In the genomic region with DNA sequence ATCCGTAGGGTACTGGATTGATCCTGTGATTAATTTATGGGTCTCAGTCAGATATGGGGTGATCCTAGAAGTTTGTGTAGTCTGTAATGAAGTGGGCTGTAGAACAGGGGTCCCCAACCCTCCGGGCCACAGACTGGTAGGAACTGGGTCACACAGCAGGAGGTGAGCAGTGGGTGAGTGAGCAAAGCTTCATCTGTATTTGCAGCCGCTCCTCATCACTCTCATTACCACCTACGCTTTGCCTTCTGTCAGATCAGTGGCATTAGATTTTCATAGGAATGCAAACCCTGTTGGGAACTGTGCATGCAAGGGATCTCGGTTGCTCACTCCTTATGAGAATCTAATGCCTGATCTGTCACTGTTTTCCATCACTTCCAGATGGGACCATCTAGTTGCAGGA, we compare ENCODE assay signal across 19 cellular contexts. TPM values are rescaled to one million over a fixed set of nuclear protein-coding genes. Genes with fewer than 3 reads are reported as not detected.
DNase-seq lines count a peak whose midpoint lies in the region; ATAC-seq, FAIRE-seq and TF ChIP-seq lines count a peak whose summit lies in the region.
"Had no signal": no experiment of that assay in that cellular context is flagged by ENCODE, and none has a peak within 500 bp of the region (broad histone marks: within the 10 kb centered on the region; RNA-seq: fewer than 3 reads in every experiment).

No MANE protein-coding gene starts in this region.

- no peak for TF ChIP-seq CTCF in nephron (IDR thresholded peaks at IDR 0.05; ENCODE audit: unreplicated experiment in 3 of 3)
- no peak for TF ChIP-seq CTCF in pancreas (IDR thresholded peaks at IDR 0.05)
- TF ChIP-seq CTCF in body of pancreas (IDR thresholded peaks at IDR 0.05) = no peak

- 75 to 89% methylated on average over 5 of the region's 5 CpGs for WGBS in pancreas, 2 donors
- WGBS in body of pancreas, 2 donors = 74 to 92% methylated on average over 5 of the region's 5 CpGs

- H3K27me3 ChIP-seq in CD4-positive, CD25-positive, alpha-beta regulatory T cell (ENCODE audit: control insufficient read depth, insufficient read depth, low read length) = no peaks in the 10 kb centered on the region
- H3K27me3 ChIP-seq in pancreas (no peaks in the 10 kb centered on the region), body of pancreas (no peaks in the 10 kb centered on the region)
- H3K27me3 ChIP-seq: Peyer's patch had no signal

- H3K4me1 ChIP-seq in CD4-positive, CD25-positive, alpha-beta regulatory T cell (ENCODE audit: control insufficient read depth, insufficient read depth, low read length, poor library complexity, severe bottlenecking) = peaks cover 57% of the 10 kb centered on the region
- H3K4me1 ChIP-seq in pancreas (peaks cover 8 to 43% (median 15%) of the 10 kb centered on the region in 3 donors), body of pancreas (peaks cover 53% of the 10 kb centered on the region)

- no peak overlapping the region for H3K4me3 Mint-ChIP-seq in activated CD4-positive, alpha-beta T cell treated with anti-CD3 and anti-CD28 coated beads for 36 hours
- H3K4me3 Mint-ChIP-seq in CD4-positive, CD25-positive, alpha-beta regulatory T cell = peak overlapping the region in 3 of 4 donors; percentile 14 to 43 (median 26)
- H3K4me3 Mint-ChIP-seq in T-cell (no peak overlapping the region), nephron (no peak overlapping the region)
- H3K4me3 Mint-ChIP-seq: HFFc6 had no signal

- peak overlapping the region; percentile 35 for H3K27ac Mint-ChIP-seq in activated CD4-positive, alpha-beta T cell treated with anti-CD3 and anti-CD28 coated beads for 36 hours
- peak overlapping the region in 1 of 3 donors; percentile 18 for H3K27ac Mint-ChIP-seq in CD4-positive, CD25-positive, alpha-beta regulatory T cell
- H3K27ac Mint-ChIP-seq in T-cell (peak overlapping the region; percentile 75 to 79), nephron (peak overlapping the region in 2 of 3 experiments; percentile 21 to 22)
- H3K27ac Mint-ChIP-seq: HFFc6 had no signal

- intact Hi-C loops in activated CD4-positive, alpha-beta T cell treated with anti-CD3 and anti-CD28 coated beads for 36 hours (cut with DNase I, micrococcal nuclease) = no loop called here
- intact Hi-C loops in pancreas (cut with DNase I) = no loop called here
- intact Hi-C loops in body of pancreas (cut with DNase I) = no loop called here

- H3K27me3 Mint-ChIP-seq in activated CD4-positive, alpha-beta T cell treated with anti-CD3 and anti-CD28 coated beads for 36 hours = no peaks in the 10 kb centered on the region
- H3K27me3 Mint-ChIP-seq in CD4-positive, CD25-positive, alpha-beta regulatory T cell = no peaks in the 10 kb centered on the region
- H3K27me3 Mint-ChIP-seq in T-cell = no peaks in the 10 kb centered on the region
- no peaks in the 10 kb centered on the region for H3K27me3 Mint-ChIP-seq in nephron (ENCODE audit: low read depth)

- peaks cover 12% of the 10 kb centered on the region for H3K36me3 ChIP-seq in CD4-positive, CD25-positive, alpha-beta regulatory T cell (ENCODE audit: control insufficient read depth, insufficient read depth, low read length)
- H3K36me3 ChIP-seq in pancreas (no peaks in the 10 kb centered on the region), body of pancreas (replicated peaks in 1 of 2; ENCODE audit: insufficient read depth in 1 of 2, low read depth in 2 of 2) (no peaks in the 10 kb centered on the region)
- H3K36me3 ChIP-seq: Peyer's patch had no signal

- no peak for DNase-seq in activated CD4-positive, alpha-beta T cell treated with anti-CD3 and anti-CD28 coated beads for 36 hours
- no peak for DNase-seq in activated CD4-positive, alpha-beta T cell treated with anti-CD3 and anti-CD28 coated beads for 1 hour
- DNase-seq in CD4-positive, CD25-positive, alpha-beta regulatory T cell = no peak
- DNase-seq in T-cell (no peak), pancreas (no peak), body of pancreas (no peak), HCEC 1CT (no peak)
- DNase-seq: GF-D8, GOT3, HFFc6, NCI-H1048, NCI-H146, NCI-H2081, Peyer's patch, Right ventricle myocardium superior had no signal

- POLR2A ChIA-PET in activated CD4-positive, alpha-beta T cell treated with anti-CD3 and anti-CD28 coated beads for 36 hours (lab: Charles Lee) = no interaction called here
- POLR2A ChIA-PET in T-cell (lab: Charles Lee) = no interaction called here

- H3K4me1 Mint-ChIP-seq in activated CD4-positive, alpha-beta T cell treated with anti-CD3 and anti-CD28 coated beads for 36 hours = peaks cover 72% of the 10 kb centered on the region
- H3K4me1 Mint-ChIP-seq in CD4-positive, CD25-positive, alpha-beta regulatory T cell = peaks cover 23 to 94% (median 68%) of the 10 kb centered on the region in 4 donors
- H3K4me1 Mint-ChIP-seq in T-cell = peaks cover 76 to 86% (median 83%) of the 10 kb centered on the region in 3 donors
- peaks cover 39% of the 10 kb centered on the region for H3K4me1 Mint-ChIP-seq in nephron

- H3K4me3 ChIP-seq in CD4-positive, CD25-positive, alpha-beta regulatory T cell (ENCODE audit: low read depth, low read length) = no peak overlapping the region
- H3K4me3 ChIP-seq in pancreas (no peak overlapping the region), body of pancreas (no peak overlapping the region)
- H3K4me3 ChIP-seq: Peyer's patch had no signal

- no peak for FAIRE-seq in pancreas (lab: Jason Lieb, UNC)
- FAIRE-seq: GM12891, GM18507 had no signal

- no peaks in the 10 kb centered on the region for H3K9me3 ChIP-seq in CD4-positive, CD25-positive, alpha-beta regulatory T cell (ENCODE audit: control insufficient read depth in 2 of 2, low read length in 2 of 2)
- H3K9me3 ChIP-seq in pancreas (no peaks in the 10 kb centered on the region), body of pancreas (no peaks in the 10 kb centered on the region)
- H3K9me3 ChIP-seq: Peyer's patch had no signal

- no peaks in the 10 kb centered on the region for H3K9me3 Mint-ChIP-seq in activated CD4-positive, alpha-beta T cell treated with anti-CD3 and anti-CD28 coated beads for 36 hours (ENCODE audit: low read depth)
- no peaks in the 10 kb centered on the region for H3K9me3 Mint-ChIP-seq in CD4-positive, CD25-positive, alpha-beta regulatory T cell
- H3K9me3 Mint-ChIP-seq in T-cell = no peaks in the 10 kb centered on the region
- H3K9me3 Mint-ChIP-seq in nephron = no peaks in the 10 kb centered on the region
- H3K9me3 Mint-ChIP-seq: HFFc6 had no signal

- peaks cover 4% of the 10 kb centered on the region for H3K36me3 Mint-ChIP-seq in activated CD4-positive, alpha-beta T cell treated with anti-CD3 and anti-CD28 coated beads for 36 hours (ENCODE audit: low read depth)
- H3K36me3 Mint-ChIP-seq in CD4-positive, CD25-positive, alpha-beta regulatory T cell = peaks cover 9% of the 10 kb centered on the region
- H3K36me3 Mint-ChIP-seq in T-cell (peaks cover 23% of the 10 kb centered on the region), nephron (ENCODE audit: low read depth) (peaks cover 20% of the 10 kb centered on the region)

- ATAC-seq in activated CD4-positive, alpha-beta T cell treated with anti-CD3 and anti-CD28 coated beads for 36 hours = no peak
- ATAC-seq in CD4-positive, CD25-positive, alpha-beta regulatory T cell (ENCODE audit: low read depth in 2 of 2) = no peak
- ATAC-seq in T-cell (replicated peaks in 1 of 4) = no peak
- ATAC-seq in pancreas = no peak
- no peak for ATAC-seq in body of pancreas

- CTCF ChIA-PET in activated CD4-positive, alpha-beta T cell treated with anti-CD3 and anti-CD28 coated beads for 36 hours (lab: Charles Lee) = no interaction called here
- CTCF ChIA-PET in T-cell (lab: Charles Lee) = no interaction called here

- TF ChIP-seq POLR2A in body of pancreas (IDR thresholded peaks at IDR 0.05) = no peak

- no peak overlapping the region for H3K27ac ChIP-seq in CD4-positive, CD25-positive, alpha-beta regulatory T cell (ENCODE audit: insufficient read depth, low read length, poor library complexity, severe bottlenecking)
- no peak overlapping the region for H3K27ac ChIP-seq in pancreas
- H3K27ac ChIP-seq in body of pancreas = no peak overlapping the region
- H3K27ac ChIP-seq: 22Rv1, Peyer's patch had no signal

RNA-seq across cellular contexts. Expression of gene EML4, which starts 48.8 kb away (rescaled TPM):
- 10 to 100 TPM; 72.1 to 74.1 TPM for total RNA-seq in activated CD4-positive, alpha-beta T cell treated with anti-CD3 and anti-CD28 coated beads for 36 hours
- 293 TPM for total RNA-seq in CD4-positive, CD25-positive, alpha-beta regulatory T cell
- polyA plus RNA-seq in CD4-positive, CD25-positive, alpha-beta regulatory T cell = 10 to 100 TPM; 83.7 to 92.7 (median 89.7) TPM
- 100 to 1,000 TPM; 101 to 223 (median 123) TPM for total RNA-seq in T-cell
- total RNA-seq in pancreas = 10 to 100 TPM; 29.9 to 44.0 (median 36.0) TPM
- polyA plus RNA-seq in pancreas = 10 to 100 TPM; 12.5 to 21.3 TPM
- total RNA-seq in body of pancreas = 10 to 100 TPM; 37.4 to 39.9 TPM

Comparison
In these comparisons a context has a peak if more than half of its experiments do, and no peak if none do; other contexts are left out.
1. H3K4me3 Mint-ChIP-seq: peak in CD4-positive, CD25-positive, alpha-beta regulatory T cell (3 of 4); none in activated CD4-positive, alpha-beta T cell treated with anti-CD3 and anti-CD28 coated beads for 36 hours (single experiment), T-cell (0 of 3) and nephron (0 of 3).